ENCODE assay signal across 16 cellular contexts in genomic region chr5:133496631-133497030, GRCh38.
DNase-seq lines count a peak whose midpoint lies in the region; ATAC-seq and TF ChIP-seq lines count a peak whose summit lies in the region.
"Had no signal": no experiment of that assay in that cellular context is flagged by ENCODE, and none has a peak within 500 bp of the region (broad histone marks: within the 10 kb centered on the region; RNA-seq: fewer than 3 reads in every experiment).

No MANE protein-coding gene starts in this region.

- no peak overlapping the region for H2AFZ ChIP-seq in neural progenitor cell (replicated peaks)
- H2AFZ ChIP-seq: GM23248 had no signal

- H3K36me3 ChIP-seq in neural progenitor cell (no peaks in the 10 kb centered on the region), upper lobe of right lung (no peaks in the 10 kb centered on the region)

- TF ChIP-seq CTCF in neural progenitor cell (IDR thresholded peaks at IDR 0.05) (no peak), upper lobe of right lung (IDR thresholded peaks at IDR 0.05) (no peak)

- intact Hi-C loops in upper lobe of right lung (cut with DNase I): no loop called here

- H3F3A ChIP-seq in neural progenitor cell (ENCODE audit: low read depth): no peaks in the 10 kb centered on the region

- no peaks in the 10 kb centered on the region for H3K9me3 Mint-ChIP-seq in activated CD8-positive, alpha-beta memory T cell treated with anti-CD3 and anti-CD28 coated beads, Interleukin-2, amount 10 ng/mL, durations not matched to agents 7 days and 5 days (ENCODE audit: low read depth)
- H3K9me3 Mint-ChIP-seq in neural progenitor cell: no peaks in the 10 kb centered on the region
- H3K9me3 Mint-ChIP-seq: CD8-positive, alpha-beta T cell; H9 had no signal

- H3K36me3 Mint-ChIP-seq in activated CD8-positive, alpha-beta memory T cell treated with anti-CD3 and anti-CD28 coated beads, Interleukin-2, amount 10 ng/mL, durations not matched to agents 7 days and 5 days: no peaks in the 10 kb centered on the region
- no peaks in the 10 kb centered on the region for H3K36me3 Mint-ChIP-seq in neural progenitor cell
- H3K36me3 Mint-ChIP-seq: CD14-positive monocyte; CD8-positive, alpha-beta T cell had no signal

- H3K27ac ChIP-seq in neural progenitor cell: no peak overlapping the region
- no peak overlapping the region for H3K27ac ChIP-seq in upper lobe of right lung
- H3K27ac ChIP-seq: 22Rv1, GM23248 had no signal

- CTCF ChIA-PET in activated CD8-positive, alpha-beta memory T cell treated with anti-CD3 and anti-CD28 coated beads, Interleukin-2, amount 10 ng/mL, durations not matched to agents 7 days and 5 days (lab: Charles Lee): no interaction called here

- H3K4me3 Mint-ChIP-seq in activated CD8-positive, alpha-beta memory T cell treated with anti-CD3 and anti-CD28 coated beads, Interleukin-2, amount 10 ng/mL, durations not matched to agents 7 days and 5 days: no peak overlapping the region
- H3K4me3 Mint-ChIP-seq in neural progenitor cell: no peak overlapping the region
- H3K4me3 Mint-ChIP-seq: CD14-positive monocyte; CD8-positive, alpha-beta T cell; H9 had no signal

- DNase-seq in activated CD8-positive, alpha-beta memory T cell treated with anti-CD3 and anti-CD28 coated beads for 24 hours: peak; percentile 47
- no peak for DNase-seq in activated CD8-positive, alpha-beta memory T cell treated with anti-CD3 and anti-CD28 coated beads, Interleukin-2, amount 10 ng/mL, durations not matched to agents 7 days and 5 days
- DNase-seq in ecto neural progenitor cell (ENCODE audit: low spot score): peak; percentile 29
- DNase-seq in neural progenitor cell (ENCODE audit: low spot score): no peak
- DNase-seq in upper lobe of right lung: no peak
- DNase-seq in HuH-7.5 (ENCODE audit: low spot score): no peak
- DNase-seq: CD8-positive, alpha-beta T cell; COR-L47; DMS153; DMS79 treated with DMSO at 0.1 percent for 48 hours; EL; GM23248; H9 had no signal

- H3K79me2 ChIP-seq in neural progenitor cell (ENCODE audit: low read depth): no peaks in the 10 kb centered on the region

- H3K27ac Mint-ChIP-seq in activated CD8-positive, alpha-beta memory T cell treated with anti-CD3 and anti-CD28 coated beads, Interleukin-2, amount 10 ng/mL, durations not matched to agents 7 days and 5 days: no peak overlapping the region
- peak overlapping the region; percentile 51 for H3K27ac Mint-ChIP-seq in neural progenitor cell
- H3K27ac Mint-ChIP-seq: CD8-positive, alpha-beta T cell had no signal

- no peak for ATAC-seq in activated CD8-positive, alpha-beta memory T cell treated with anti-CD3 and anti-CD28 coated beads, Interleukin-2, amount 10 ng/mL, durations not matched to agents 7 days and 5 days
- ATAC-seq in upper lobe of right lung (peak; percentile 10), HG03354 (IDR thresholded peaks at IDR 0.05; ENCODE audit: poor library complexity, severe bottlenecking, unreplicated experiment) (no peak)
- ATAC-seq: CD8-positive, alpha-beta T cell had no signal

- H3K27me3 Mint-ChIP-seq in activated CD8-positive, alpha-beta memory T cell treated with anti-CD3 and anti-CD28 coated beads, Interleukin-2, amount 10 ng/mL, durations not matched to agents 7 days and 5 days: peaks cover 18% of the 10 kb centered on the region
- H3K27me3 Mint-ChIP-seq in neural progenitor cell (ENCODE audit: insufficient read depth, low read depth): peaks cover 7% of the 10 kb centered on the region

- H4K20me1 ChIP-seq in neural progenitor cell (ENCODE audit: low read depth): no peaks in the 10 kb centered on the region

- no peaks in the 10 kb centered on the region for H3K4me1 Mint-ChIP-seq in activated CD8-positive, alpha-beta memory T cell treated with anti-CD3 and anti-CD28 coated beads, Interleukin-2, amount 10 ng/mL, durations not matched to agents 7 days and 5 days
- peaks cover 27% of the 10 kb centered on the region for H3K4me1 Mint-ChIP-seq in neural progenitor cell
- H3K4me1 Mint-ChIP-seq: CD14-positive monocyte, H9 had no signal

- H3K4me2 ChIP-seq in neural progenitor cell: no peak overlapping the region

- H3K4me3 ChIP-seq in neural progenitor cell: no peak overlapping the region
- no peak overlapping the region for H3K4me3 ChIP-seq in upper lobe of right lung
- H3K4me3 ChIP-seq: GM23248 had no signal

- H3K4me1 ChIP-seq in neural progenitor cell (no peaks in the 10 kb centered on the region), upper lobe of right lung (no peaks in the 10 kb centered on the region)

- no peak overlapping the region for H3K9ac ChIP-seq in neural progenitor cell
- H3K9ac ChIP-seq: GM23248 had no signal

- H3K27me3 ChIP-seq in neural progenitor cell: no peaks in the 10 kb centered on the region
- H3K27me3 ChIP-seq in upper lobe of right lung: no peaks in the 10 kb centered on the region

- H3K9me3 ChIP-seq in neural progenitor cell (ENCODE audit: low read depth): no peaks in the 10 kb centered on the region
- H3K9me3 ChIP-seq in upper lobe of right lung: no peaks in the 10 kb centered on the region

Comparison
In these comparisons a context has a peak if more than half of its experiments do, and no peak if none do; other contexts are left out.
1. DNase-seq: peak in activated CD8-positive, alpha-beta memory T cell treated with anti-CD3 and anti-CD28 coated beads for 24 hours (single experiment) and ecto neural progenitor cell (single experiment); none in activated CD8-positive, alpha-beta memory T cell treated with anti-CD3 and anti-CD28 coated beads, Interleukin-2, amount 10 ng/mL, durations not matched to agents 7 days and 5 days (single experiment), neural progenitor cell (single experiment), upper lobe of right lung (single experiment) and HuH-7.5 (single experiment).